ENCODE assay signal across 23 cellular contexts in the genomic region with DNA sequence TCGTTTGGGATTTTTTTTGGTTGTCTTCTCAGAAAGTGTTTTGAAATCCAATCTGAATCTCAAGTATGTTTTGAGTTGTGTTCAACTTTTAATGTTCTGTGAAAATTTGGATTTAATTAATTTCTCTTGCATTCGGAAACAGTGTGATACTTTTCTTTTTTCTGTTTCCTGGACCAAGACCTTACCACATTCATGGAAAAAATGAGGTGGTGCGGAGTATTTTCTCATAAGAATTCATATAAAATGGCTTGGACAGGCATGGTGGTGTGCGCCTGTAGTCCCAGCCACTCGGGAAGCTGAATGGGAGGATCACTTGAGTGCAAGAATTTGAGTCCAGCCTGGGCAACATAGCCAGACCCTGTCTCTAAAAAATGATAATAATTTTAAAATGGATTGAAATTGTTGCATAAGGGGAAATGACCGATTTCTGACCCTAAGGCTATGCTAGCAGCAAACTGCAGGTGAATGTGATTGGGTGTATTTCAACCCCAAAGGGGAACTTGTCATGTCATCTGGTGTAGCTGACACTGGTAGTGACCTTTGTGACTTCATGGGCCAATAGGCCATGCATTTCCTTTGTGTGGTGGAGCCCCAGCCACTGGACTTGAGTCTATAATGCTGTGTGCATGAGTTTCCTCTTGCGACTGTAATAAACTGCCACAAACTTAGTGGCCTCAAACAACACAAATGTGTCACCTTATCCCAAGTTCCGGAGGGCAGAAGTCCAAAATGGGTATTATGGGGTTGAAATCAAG.
DNase-seq lines count a peak whose midpoint lies in the region; ATAC-seq and TF ChIP-seq lines count a peak whose summit lies in the region.
"Had no signal": no experiment of that assay in that cellular context is flagged by ENCODE, and none has a peak within 500 bp of the region (broad histone marks: within the 10 kb centered on the region; RNA-seq: fewer than 3 reads in every experiment).

No MANE protein-coding gene starts in this region.

- no peak for TF ChIP-seq POLR2A in upper lobe of left lung (IDR thresholded peaks at IDR 0.05)

- no peaks in the 10 kb centered on the region for H3K36me3 ChIP-seq in SJSA1
- no peaks in the 10 kb centered on the region for H3K36me3 ChIP-seq in left lung
- no peaks in the 10 kb centered on the region for H3K36me3 ChIP-seq in upper lobe of left lung
- H3K36me3 ChIP-seq: esophagus muscularis mucosa, tibial nerve had no signal

- intact Hi-C loops in left lung (cut with DNase I) (no loop called here), left cardiac atrium (cut with DNase I) (no loop called here)

- peak; percentile 52 for ATAC-seq in left lung
- peak; percentile 47 to 50 for ATAC-seq in upper lobe of left lung (ENCODE audit: low FRiP score in 2 of 2)
- ATAC-seq in left cardiac atrium: no peak
- ATAC-seq in HG03097 (IDR thresholded peaks at IDR 0.05; ENCODE audit: low FRiP score, unreplicated experiment): no peak
- ATAC-seq: activated CD4-positive, alpha-beta T cell treated with anti-CD3 and anti-CD28 coated beads for 36 hours; left lobe of liver; natural killer cell had no signal

- no peak for TF ChIP-seq EP300 in upper lobe of left lung (IDR thresholded peaks at IDR 0.05)

- H3K27me3 ChIP-seq in HL-60 (ENCODE audit: insufficient read depth, poor library complexity, severe bottlenecking) (no peaks in the 10 kb centered on the region), SJSA1 (replicated peaks) (no peaks in the 10 kb centered on the region), left lung (no peaks in the 10 kb centered on the region), upper lobe of left lung (no peaks in the 10 kb centered on the region)
- H3K27me3 ChIP-seq: esophagus muscularis mucosa, tibial nerve had no signal

- peaks cover 38% of the 10 kb centered on the region for H3K4me1 ChIP-seq in SJSA1 (replicated peaks)
- no peaks in the 10 kb centered on the region for H3K4me1 ChIP-seq in left lung
- H3K4me1 ChIP-seq in upper lobe of left lung: peaks cover 0 to 7% (median 5%) of the 10 kb centered on the region in 4 donors
- H3K4me1 ChIP-seq: esophagus muscularis mucosa had no signal

- peak; percentile 6 to 16 for DNase-seq in HL-60 (ENCODE audit: low read depth in 1 of 2, low spot score in 1 of 2)
- no peak for DNase-seq in SJSA1 (ENCODE audit: low read depth in 1 of 2, low spot score in 2 of 2)
- DNase-seq in left lung: no peak
- no peak for DNase-seq in upper lobe of left lung
- DNase-seq in left cardiac atrium: no peak
- no peak for DNase-seq in activated effector memory CD4-positive, alpha-beta T cell treated with anti-CD3 and anti-CD28 coated beads, Interleukin-2, amount 50 U/mL, for 16 hours
- DNase-seq: activated CD4-positive, alpha-beta T cell treated with anti-CD3 and anti-CD28 coated beads for 36 hours; activated CD8-positive, alpha-beta memory T cell treated with anti-CD3 and anti-CD28 coated beads for 24 hours; activated effector memory CD4-positive, alpha-beta T cell treated with Interleukin-2 at 50 U/mL for 16 hours; activated naive CD8-positive, alpha-beta T cell treated with anti-CD3 and anti-CD28 coated beads, Interleukin-2, amount 10 ng/mL, durations not matched to agents 7 days and 5 days; caudate nucleus; CD4-positive, CD25-positive, alpha-beta regulatory T cell; midbrain; natural killer cell; NCI-H1417; NCI-H2081; NCI-H69; stimulated activated CD8-positive, alpha-beta memory T cell treated with anti-CD3 and anti-CD28 coated beads, Interleukin-4, amount 100 ng/mL, for 48 hours; T-helper 2 cell had no signal

- H3K27ac ChIP-seq in HL-60 (replicated peaks) (no peak overlapping the region), SJSA1 (peak overlapping the region; percentile 72; the same call in 1 of the 2 replicates), left lung (no peak overlapping the region), upper lobe of left lung (no peak overlapping the region)
- H3K27ac ChIP-seq: esophagus muscularis mucosa, tibial nerve had no signal

- H3K4me3 ChIP-seq in HL-60 (replicated peaks; ENCODE audit: insufficient read depth, low read length) (no peak overlapping the region), SJSA1 (no peak overlapping the region), left lung (no peak overlapping the region), upper lobe of left lung (no peak overlapping the region)
- H3K4me3 ChIP-seq: esophagus muscularis mucosa, tibial nerve had no signal

- no peaks in the 10 kb centered on the region for H3K9me3 ChIP-seq in SJSA1 (replicated peaks)
- H3K9me3 ChIP-seq in left lung: no peaks in the 10 kb centered on the region
- no peaks in the 10 kb centered on the region for H3K9me3 ChIP-seq in upper lobe of left lung
- H3K9me3 ChIP-seq: esophagus muscularis mucosa, tibial nerve had no signal

- 84 to 85% methylated on average over 7 to 8 of the region's 8 CpGs for WGBS in upper lobe of left lung, 2 donors

- TF ChIP-seq CTCF in HL-60 (IDR thresholded peaks at IDR 0.05; ENCODE audit: insufficient read depth, low read length) (no peak), left lung (IDR thresholded peaks at IDR 0.05) (no peak), upper lobe of left lung (IDR thresholded peaks at IDR 0.05) (no peak)

Comparison
In these comparisons a context has a peak if more than half of its experiments do, and no peak if none do; other contexts are left out.
1. DNase-seq: peak in HL-60 (2 of 2); none in SJSA1 (0 of 2), left lung (0 of 2), upper lobe of left lung (0 of 2), left cardiac atrium (single experiment) and activated effector memory CD4-positive, alpha-beta T cell treated with anti-CD3 and anti-CD28 coated beads, Interleukin-2, amount 50 U/mL, for 16 hours (single experiment).
2. ATAC-seq: peak in left lung (single experiment) and upper lobe of left lung (2 of 2); none in left cardiac atrium (0 of 2) and HG03097 (single experiment).